Comparison of ENCODE assay signal across 8 cellular contexts in the genomic region with DNA sequence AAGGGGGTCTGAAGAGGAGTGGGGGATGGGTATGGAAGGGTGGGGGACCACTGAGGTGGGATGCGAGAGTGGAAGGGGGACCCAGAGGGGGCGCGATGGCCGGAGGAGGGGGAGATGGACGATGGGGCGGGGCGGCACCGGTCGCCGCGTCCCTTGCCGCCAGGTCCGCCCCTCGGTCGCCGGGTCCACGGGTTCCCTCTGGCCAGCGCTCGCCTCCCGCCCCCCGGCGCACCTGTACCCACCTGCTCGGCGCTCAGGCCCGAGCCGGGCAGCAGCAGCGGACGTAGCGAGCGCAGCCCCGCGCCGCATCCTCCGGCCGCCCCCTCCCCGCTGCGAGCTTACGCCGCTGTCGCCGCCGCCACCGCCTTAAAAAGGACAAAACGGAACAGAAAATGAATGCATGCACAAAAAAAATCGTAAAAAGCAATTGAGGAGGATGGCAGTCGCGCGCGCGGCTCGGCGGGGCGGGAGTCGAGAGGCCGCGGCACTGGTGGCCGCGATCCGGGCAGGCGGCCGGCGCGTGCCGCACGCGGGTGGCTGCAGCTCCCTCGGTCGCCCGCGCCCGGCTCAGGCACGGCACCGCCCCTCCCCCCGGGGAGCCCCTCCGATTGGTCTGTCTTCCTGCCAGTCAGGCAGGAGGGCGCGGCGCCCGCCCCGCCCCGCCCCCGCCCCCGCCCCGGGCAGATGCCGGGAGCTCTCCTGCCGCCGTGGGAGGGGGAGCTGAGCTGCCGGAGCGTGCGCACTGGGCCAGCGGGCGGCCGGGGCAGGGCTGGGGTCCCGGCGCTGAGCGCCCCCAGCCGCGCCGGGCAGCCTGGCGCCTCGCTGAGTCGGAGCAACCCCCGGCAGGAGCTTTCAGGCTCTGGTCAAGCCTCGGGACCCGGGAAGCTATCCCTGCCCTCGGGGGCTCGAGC. TPM values are rescaled to one million over a fixed set of nuclear protein-coding genes. Genes with fewer than 3 reads are reported as not detected.
DNase-seq lines count a peak whose midpoint lies in the region; ATAC-seq and TF ChIP-seq lines count a peak whose summit lies in the region.

A gene (minus strand): TSS at position 539 of the 911 bp plus-strand sequence. CDS start 87,699 bp downstream, outside the sequence.

- peak within 1 kb of the TSS; percentile 46 for H3K4me3 ChIP-seq in A673 (ENCODE audit: low read depth, low read length, poor library complexity, severe bottlenecking)
- H3K4me3 ChIP-seq in osteoblast (ENCODE audit: insufficient read depth, low read length): peak within 1 kb of the TSS; percentile 49
- H3K4me3 ChIP-seq in testis: peak within 1 kb of the TSS; percentile 55 to 64

- TF ChIP-seq CTCF in A673 (conservative IDR thresholded peaks at IDR 0.05; ENCODE audit: low read depth, low read length) (no peak), foreskin keratinocyte (conservative IDR thresholded peaks at IDR 0.05) (no peak), osteoblast (IDR thresholded peaks at IDR 0.05; ENCODE audit: extremely low read depth, low read depth, low read length) (no peak), testis (IDR thresholded peaks at IDR 0.05) (no peak)

- peaks cover 9% of the 10 kb centered on the region for H3K36me3 Mint-ChIP-seq in activated T-helper 2 cell treated with anti-CD3 and anti-CD28 coated beads, Interferon-gamma antibody, Interleukin-2, Interleukin-4, amounts not matched to agents 10 μg/mL and 5 μg/mL and 100 μg/mL, durations not matched to agents 14 hours and 24 hours and 36 hours (ENCODE audit: low read depth)

- no peak within 1 kb of the TSS for H2AFZ ChIP-seq in osteoblast (ENCODE audit: low read length)

- H3K9me3 ChIP-seq in A673 (ENCODE audit: low read depth, low read length, poor library complexity, severe bottlenecking) (no peaks in the 10 kb centered on the region), osteoblast (ENCODE audit: low read depth, low read length) (no peaks in the 10 kb centered on the region), testis (no peaks in the 10 kb centered on the region)

- peaks cover 34% of the 10 kb centered on the region for H3K4me1 Mint-ChIP-seq in activated T-helper 2 cell treated with anti-CD3 and anti-CD28 coated beads, Interferon-gamma antibody, Interleukin-2, Interleukin-4, amounts not matched to agents 10 μg/mL and 5 μg/mL and 100 μg/mL, durations not matched to agents 14 hours and 24 hours and 36 hours (ENCODE audit: low read depth)

- no TSS peak for BruUV-seq in A673 (replicated peaks; lab: Mats Ljungman, UMichigan)

- H3K4me2 ChIP-seq in osteoblast (ENCODE audit: insufficient read depth, low read length): peak within 1 kb of the TSS; percentile 60

- H3K4me1 ChIP-seq in A673 (ENCODE audit: insufficient read depth, low read length, poor library complexity, severe bottlenecking) (no peaks in the 10 kb centered on the region), foreskin keratinocyte (no peaks in the 10 kb centered on the region), osteoblast (ENCODE audit: insufficient read depth, low read length) (no peaks in the 10 kb centered on the region), testis (peaks cover 12% of the 10 kb centered on the region)

- no peaks in the 10 kb centered on the region for H3K79me2 ChIP-seq in osteoblast (ENCODE audit: insufficient read depth, low read length)

- H3K9me3 Mint-ChIP-seq in activated T-helper 2 cell treated with anti-CD3 and anti-CD28 coated beads, Interferon-gamma antibody, Interleukin-2, Interleukin-4, amounts not matched to agents 10 μg/mL and 5 μg/mL and 100 μg/mL, durations not matched to agents 14 hours and 24 hours and 36 hours: peaks cover 4% of the 10 kb centered on the region

- 0 to 1% methylated on average over 34 to 70 of the region's 107 CpGs for WGBS in testis, 2 donors

- DNase-seq in A673 (ENCODE audit: low spot score): peak; percentile 83
- DNase-seq in NCI-H526 treated with DMSO at 0.1 percent for 48 hours (lab: John Stamatoyannopoulos, UW): peak; percentile 37
- peak; percentile 84 for DNase-seq in activated T-helper 2 cell treated with anti-CD3 and anti-CD28 coated beads, Interferon-gamma antibody, Interleukin-2, Interleukin-4, amounts not matched to agents 10 μg/mL and 5 μg/mL and 100 μg/mL, durations not matched to agents 14 hours and 24 hours and 36 hours (ENCODE audit: low spot score)
- no peak for DNase-seq in foreskin keratinocyte
- DNase-seq in osteoblast (ENCODE audit: insufficient read length, low spot score, missing footprints): peak; percentile 99
- DNase-seq in testis: peak; percentile 93

- H3K36me3 ChIP-seq in A673 (ENCODE audit: insufficient read depth, low read length, poor library complexity, severe bottlenecking) (no peaks in the 10 kb centered on the region), osteoblast (ENCODE audit: insufficient read depth, low read length) (no peaks in the 10 kb centered on the region), testis (ENCODE audit: low read depth, missing control alignments) (no peaks in the 10 kb centered on the region)

- ATAC-seq in GM18519 (IDR thresholded peaks at IDR 0.05; ENCODE audit: low FRiP score, unreplicated experiment): peak; percentile 79
- peak; percentile 80 for ATAC-seq in HG03045 (IDR thresholded peaks at IDR 0.05; ENCODE audit: unreplicated experiment)
- peak; percentile 61 for ATAC-seq in foreskin keratinocyte

- H3K27me3 Mint-ChIP-seq in activated T-helper 2 cell treated with anti-CD3 and anti-CD28 coated beads, Interferon-gamma antibody, Interleukin-2, Interleukin-4, amounts not matched to agents 10 μg/mL and 5 μg/mL and 100 μg/mL, durations not matched to agents 14 hours and 24 hours and 36 hours (ENCODE audit: low read depth): peaks cover 17% of the 10 kb centered on the region

- peak within 1 kb of the TSS; percentile 84 for H3K4me3 Mint-ChIP-seq in activated T-helper 2 cell treated with anti-CD3 and anti-CD28 coated beads, Interferon-gamma antibody, Interleukin-2, Interleukin-4, amounts not matched to agents 10 μg/mL and 5 μg/mL and 100 μg/mL, durations not matched to agents 14 hours and 24 hours and 36 hours (ENCODE audit: low read depth)

- intact Hi-C loops in A673 (cut with micrococcal nuclease; ENCODE audit: unreplicated experiment): no loop called here
- intact Hi-C loops in activated T-helper 2 cell treated with anti-CD3 and anti-CD28 coated beads, Interferon-gamma antibody, Interleukin-2, Interleukin-4, amounts not matched to agents 10 μg/mL and 5 μg/mL and 100 μg/mL, durations not matched to agents 14 hours and 24 hours and 36 hours (cut with micrococcal nuclease): no loop called here
- intact Hi-C loops in testis (cut with DNase I; ENCODE audit: low total_unique reads): no loop called here

- H4K20me1 ChIP-seq in osteoblast (ENCODE audit: insufficient read depth, low read length): no peaks in the 10 kb centered on the region

- POLR2A ChIA-PET in A673 (lab: Charles Lee; ENCODE audit: low non-redundant PET): no interaction called here

- peak within 1 kb of the TSS; percentile 69 for H3K27ac Mint-ChIP-seq in activated T-helper 2 cell treated with anti-CD3 and anti-CD28 coated beads, Interferon-gamma antibody, Interleukin-2, Interleukin-4, amounts not matched to agents 10 μg/mL and 5 μg/mL and 100 μg/mL, durations not matched to agents 14 hours and 24 hours and 36 hours

- TF ChIP-seq POLR2A in testis (IDR thresholded peaks at IDR 0.05): no peak

- H3K27ac ChIP-seq in A673 (ENCODE audit: low read depth, low read length, poor library complexity, severe bottlenecking) (no peak within 1 kb of the TSS), foreskin keratinocyte (no peak within 1 kb of the TSS), osteoblast (ENCODE audit: low read depth, low read length) (no peak within 1 kb of the TSS), testis (no peak within 1 kb of the TSS)

- CTCF ChIA-PET in A673 (lab: Charles Lee): interaction anchor here (0.6 to 0.9 kb wide), 2 partner anchors 51 to 256 kb away, joined by 4 read pairs; no protein-coding TSS in a partner anchor

- H3K27me3 ChIP-seq in A673 (replicated peaks; ENCODE audit: insufficient read depth, low read depth, low read length, poor library complexity) (peaks cover 60% of the 10 kb centered on the region), foreskin keratinocyte (peaks cover 36% of the 10 kb centered on the region), osteoblast (ENCODE audit: insufficient read depth, low read length) (peaks cover 11% of the 10 kb centered on the region), testis (no peaks in the 10 kb centered on the region)

RNA-seq across cellular contexts. Expression of the gene that starts here (rescaled TPM):
- total RNA-seq in A673 (2021) (not detected in 2 replicates), foreskin keratinocyte (not detected in 2 replicates), osteoblast (not detected in 2 replicates), testis (10 to 100 TPM; 15.2 to 18.1 TPM)
- 11.3 and 12.3 TPM in 2 replicates for total RNA-seq in activated T-helper 2 cell treated with anti-CD3 and anti-CD28 coated beads, Interferon-gamma antibody, Interleukin-2, Interleukin-4, amounts not matched to agents 10 μg/mL and 5 μg/mL and 100 μg/mL, durations not matched to agents 14 hours and 24 hours and 36 hours
- polyA plus RNA-seq in foreskin keratinocyte (not detected in 2 replicates), testis (ENCODE audit: insufficient read depth, low read depth, low replicate concordance) (10.7 TPM)

Comparison
In these comparisons a context has a peak if more than half of its experiments do, and no peak if none do; other contexts are left out.
1. RNA of the gene that starts here (total RNA-seq): 15.2 to 18.1 TPM in testis and 11.3 to 12.3 TPM in activated T-helper 2 cell treated with anti-CD3 and anti-CD28 coated beads, Interferon-gamma antibody, Interleukin-2, Interleukin-4, amounts not matched to agents 10 μg/mL and 5 μg/mL and 100 μg/mL, durations not matched to agents 14 hours and 24 hours and 36 hours; not detected in A673, not detected in foreskin keratinocyte and not detected in osteoblast; every median in the first group is over 10 times any median in the second.
2. RNA of the gene that starts here (polyA plus RNA-seq): 10.7 TPM in testis (single experiment); not detected in foreskin keratinocyte; every median in the first group is over 10 times any median in the second.
3. Peak in DNase-seq and H3K4me3 ChIP-seq in A673; RNA of the gene not detected or under 1 TPM.
4. Peak in ATAC-seq in foreskin keratinocyte; RNA of the gene not detected or under 1 TPM.
5. Peak in DNase-seq, H3K4me3 ChIP-seq and H3K4me2 ChIP-seq in osteoblast; RNA of the gene not detected or under 1 TPM.
6. DNase-seq: peak in NCI-H526 treated with DMSO at 0.1 percent for 48 hours (single experiment), activated T-helper 2 cell treated with anti-CD3 and anti-CD28 coated beads, Interferon-gamma antibody, Interleukin-2, Interleukin-4, amounts not matched to agents 10 μg/mL and 5 μg/mL and 100 μg/mL, durations not matched to agents 14 hours and 24 hours and 36 hours (single experiment) and testis (single experiment); none in foreskin keratinocyte (0 of 2).
7. Peak in every context shown above with its lines, with median percentiles within 50 percentile points of each other: H3K4me3 ChIP-seq and ATAC-seq.